8 cellular contexts compared by ENCODE assay signal in the genomic region with DNA sequence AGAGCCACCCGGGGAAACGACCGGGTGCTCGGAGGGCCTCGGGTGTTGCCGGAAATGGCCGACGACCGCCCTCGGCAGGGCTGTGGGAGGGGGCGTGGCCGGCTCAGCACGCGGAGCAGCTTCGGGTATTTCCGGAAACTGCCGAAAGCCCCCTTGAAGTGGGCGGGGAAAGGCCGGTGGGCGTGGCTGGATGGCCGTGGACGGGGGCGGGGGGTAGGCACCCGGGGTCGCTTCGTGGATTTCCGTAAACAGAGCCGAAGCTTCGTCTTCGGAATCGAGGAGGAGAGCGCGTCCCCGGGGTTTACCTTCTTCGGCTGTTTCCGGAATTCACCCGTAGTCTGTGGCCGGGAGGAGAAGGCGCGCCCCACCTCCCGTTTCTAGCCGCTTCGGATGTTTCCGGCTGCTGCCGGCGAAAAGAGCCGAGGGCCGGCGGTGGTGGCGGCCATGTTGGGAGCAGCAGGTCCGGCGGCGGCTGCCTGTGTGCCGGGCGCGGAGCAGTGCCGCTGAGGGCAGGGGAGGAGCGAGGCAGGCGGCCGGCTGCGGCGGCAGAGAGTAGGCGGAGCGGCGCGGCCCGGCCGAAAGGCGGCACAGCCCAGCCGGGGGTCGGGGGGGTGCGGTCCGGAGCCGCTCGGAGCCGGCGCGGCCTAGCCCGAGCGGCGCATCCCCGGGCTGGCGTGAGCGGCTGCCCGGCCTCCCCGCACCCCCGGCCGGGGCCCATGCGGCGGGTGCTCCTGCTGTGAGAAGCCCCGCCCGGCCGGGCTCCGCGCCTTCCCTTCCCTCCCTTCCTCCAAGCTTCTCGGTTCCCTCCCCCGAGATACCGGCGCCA. TPM values are rescaled to one million over a fixed set of nuclear protein-coding genes. Genes with fewer than 3 reads are reported as not detected.
DNase-seq lines count a peak whose midpoint lies in the region; TF ChIP-seq lines count a peak whose summit lies in the region.

Gene MARK2, plus strand, starts transcription at position 429 of the 826 bp plus-strand sequence. Its CDS starts 397 bp downstream, at position 826.

- H2BK5ac ChIP-seq in H9 (ENCODE audit: insufficient read length, low read length): no peak within 1 kb of the TSS

- peaks cover 0 to 4% of the 10 kb centered on the region in 2 experiments; a peak in 1 of 5 replicates for H3K9me3 Mint-ChIP-seq in H9
- no peaks in the 10 kb centered on the region for H3K9me3 Mint-ChIP-seq in nephron
- no peaks in the 10 kb centered on the region for H3K9me3 Mint-ChIP-seq in stimulated activated naive CD8-positive, alpha-beta T cell treated with anti-CD3 and anti-CD28 coated beads, Interleukin-15, Interleukin-2, amounts not matched to agents 100 ng/mL and 50 ng/mL, for 24 hours

- H3K23me2 ChIP-seq in H9 (ENCODE audit: insufficient read length, low read depth, low read length, poor library complexity, severe bottlenecking): peaks cover 15% of the 10 kb centered on the region

- peak within 1 kb of the TSS; percentile 92 for H3K4me3 ChIP-seq in MG63
- H3K4me3 ChIP-seq in fibroblast of pulmonary artery (replicated peaks; ENCODE audit: low read depth, low read length): peak within 1 kb of the TSS; percentile 78

- no peak within 1 kb of the TSS for H3K4ac ChIP-seq in H9 (ENCODE audit: low read depth, low read length)

- H3K4me3 Mint-ChIP-seq in H9: peak within 1 kb of the TSS; percentile 95 to 96
- peak within 1 kb of the TSS; percentile 87 to 94 (median 87) for H3K4me3 Mint-ChIP-seq in nephron
- H3K4me3 Mint-ChIP-seq in stimulated activated naive CD8-positive, alpha-beta T cell treated with anti-CD3 and anti-CD28 coated beads, Interleukin-15, Interleukin-2, amounts not matched to agents 100 ng/mL and 50 ng/mL, for 24 hours: peak within 1 kb of the TSS; percentile 90

- H2BK12ac ChIP-seq in H9 (ENCODE audit: insufficient read length, low read depth, low read length): no peak within 1 kb of the TSS

- no peak within 1 kb of the TSS for H2BK15ac ChIP-seq in H9 (ENCODE audit: low read depth, low read length)

- no peak for TF ChIP-seq CTCF in H9 (conservative IDR thresholded peaks at IDR 0.05)
- no peak for TF ChIP-seq CTCF in fibroblast of pulmonary artery (IDR thresholded peaks at IDR 0.05; ENCODE audit: low read length, missing control alignments)
- TF ChIP-seq CTCF in nephron (IDR thresholded peaks at IDR 0.05; ENCODE audit: unreplicated experiment in 3 of 3): no peak

- H3K27ac Mint-ChIP-seq in H9 (peak within 1 kb of the TSS; percentile 62 to 85 (median 78); a peak in 4 of 7 replicates), nephron (peak within 1 kb of the TSS; percentile 17 to 67 (median 32))
- H3K27ac Mint-ChIP-seq in stimulated activated naive CD8-positive, alpha-beta T cell treated with anti-CD3 and anti-CD28 coated beads, Interleukin-15, Interleukin-2, amounts not matched to agents 100 ng/mL and 50 ng/mL, for 24 hours: peak within 1 kb of the TSS; percentile 97

- no peak within 1 kb of the TSS for H3K27ac ChIP-seq in H9 (ENCODE audit: insufficient read length, low read depth, low read length)

- H3K4me1 Mint-ChIP-seq in H9: peaks cover 59 to 66% of the 10 kb centered on the region in 2 experiments
- peaks cover 36% of the 10 kb centered on the region for H3K4me1 Mint-ChIP-seq in nephron
- H3K4me1 Mint-ChIP-seq in stimulated activated naive CD8-positive, alpha-beta T cell treated with anti-CD3 and anti-CD28 coated beads, Interleukin-15, Interleukin-2, amounts not matched to agents 100 ng/mL and 50 ng/mL, for 24 hours (ENCODE audit: low read depth): peaks cover 52% of the 10 kb centered on the region

- peak within 1 kb of the TSS; percentile 17; the same call in 1 of the 2 replicates for H3K14ac ChIP-seq in H9 (ENCODE audit: insufficient read depth, low read length)

- no peak within 1 kb of the TSS for H3K18ac ChIP-seq in H9 (ENCODE audit: insufficient read length, low read depth, low read length)

- no peaks in the 10 kb centered on the region for H4K20me1 ChIP-seq in H9 (ENCODE audit: control insufficient read depth, insufficient read depth, insufficient read length)

- H3K79me2 ChIP-seq in H9 (ENCODE audit: insufficient read depth, low read length): peaks cover 28% of the 10 kb centered on the region; the same call in 1 of the 2 replicates

- DNase-seq in ELR (ENCODE audit: low read depth) (peak; percentile 98), H9 (peak; percentile 98), MG63 (peak; percentile 93), SHP77 treated with DMSO at 0.1 percent for 48 hours (lab: John Stamatoyannopoulos, UW) (peak; percentile 98), fibroblast of pulmonary artery (ENCODE audit: low read depth) (peak; percentile 98)
- peak; percentile 100 for DNase-seq in activated effector memory CD4-positive, alpha-beta T cell treated with anti-CD3 and anti-CD28 coated beads, Interleukin-2, amount 50 U/mL, for 16 hours

- no peak within 1 kb of the TSS for H4K91ac ChIP-seq in H9 (ENCODE audit: insufficient read length, low read depth, low read length)

- no peak within 1 kb of the TSS for H2BK120ac ChIP-seq in H9 (ENCODE audit: low read depth, low read length, poor library complexity, severe bottlenecking)

- H3K79me1 ChIP-seq in H9 (ENCODE audit: insufficient read depth, low read depth, low read length, poor library complexity, severe bottlenecking): peaks cover 13% of the 10 kb centered on the region

- H3K27me3 ChIP-seq in H9 (ENCODE audit: insufficient read depth, low read length) (no peaks in the 10 kb centered on the region), MG63 (no peaks in the 10 kb centered on the region)

- H3K4me1 ChIP-seq in H9 (ENCODE audit: insufficient read depth, low read length): peaks cover 10% of the 10 kb centered on the region

- no CpG with 5 or more reads among the region's 99 CpGs for WGBS in H9 (ENCODE audit: extremely low coverage, insufficient read length, low lambda C conversion rate)

- H2AFZ ChIP-seq in H9 (ENCODE audit: low read length): no peak within 1 kb of the TSS

- peak within 1 kb of the TSS; percentile 85 for H3K4me2 ChIP-seq in H9 (ENCODE audit: insufficient read depth, insufficient read length, low read length)

- H3T11ph ChIP-seq in H9 (ENCODE audit: low read length): no peak within 1 kb of the TSS

- H3K9me3 ChIP-seq in H9 (ENCODE audit: control insufficient read depth, low read depth, low read length) (no peaks in the 10 kb centered on the region), MG63 (no peaks in the 10 kb centered on the region)

- H3K9ac ChIP-seq in H9 (ENCODE audit: extremely low read depth, insufficient read length, low read length): peak within 1 kb of the TSS; percentile 74

- H3K23ac ChIP-seq in H9 (ENCODE audit: insufficient read length, low read depth, low read length): no peak within 1 kb of the TSS

- H3K27me3 Mint-ChIP-seq in H9 (ENCODE audit: low read depth): no peaks in the 10 kb centered on the region
- H3K27me3 Mint-ChIP-seq in nephron (ENCODE audit: low read depth): no peaks in the 10 kb centered on the region
- H3K27me3 Mint-ChIP-seq in stimulated activated naive CD8-positive, alpha-beta T cell treated with anti-CD3 and anti-CD28 coated beads, Interleukin-15, Interleukin-2, amounts not matched to agents 100 ng/mL and 50 ng/mL, for 24 hours: no peaks in the 10 kb centered on the region

- H2AK5ac ChIP-seq in H9 (ENCODE audit: insufficient read length, low read length): no peak within 1 kb of the TSS

- H3K56ac ChIP-seq in H9 (ENCODE audit: insufficient read length, low read depth, low read length): no peak within 1 kb of the TSS

- no peak within 1 kb of the TSS for H2BK20ac ChIP-seq in H9 (ENCODE audit: low read depth, low read length, poor library complexity, severe bottlenecking)

- H3K36me3 Mint-ChIP-seq in H9 (ENCODE audit: insufficient read depth in 1 of 3, low read depth in 3 of 3): peaks cover 3 to 12% (median 11%) of the 10 kb centered on the region in 3 experiments
- peaks cover 11% of the 10 kb centered on the region for H3K36me3 Mint-ChIP-seq in nephron (ENCODE audit: low read depth)
- peaks cover 15% of the 10 kb centered on the region for H3K36me3 Mint-ChIP-seq in stimulated activated naive CD8-positive, alpha-beta T cell treated with anti-CD3 and anti-CD28 coated beads, Interleukin-15, Interleukin-2, amounts not matched to agents 100 ng/mL and 50 ng/mL, for 24 hours (ENCODE audit: low read depth)

- no peak within 1 kb of the TSS for H4K8ac ChIP-seq in H9 (replicated peaks; ENCODE audit: insufficient read length, low read depth, low read length)

- no peak within 1 kb of the TSS for H4K5ac ChIP-seq in H9 (ENCODE audit: insufficient read length, low read depth, low read length)

- H3K36me3 ChIP-seq in MG63: peaks cover 11% of the 10 kb centered on the region

RNA-seq across cellular contexts. Expression of gene MARK2, which starts in this region (rescaled TPM):
- 45.7 and 49.6 TPM in 2 replicates for total RNA-seq in H9 (2021)
- total RNA-seq in MG63 (2014; rRNA removed; shearing (Covaris generic); ENCODE audit: low replicate concordance): 10.1 and 17.4 TPM in 2 replicates

Comparison
In these comparisons a context has a peak if more than half of its experiments do, and no peak if none do; other contexts are left out.
1. H3K27ac Mint-ChIP-seq: peak in every context shown above with its lines; median percentile 97 in stimulated activated naive CD8-positive, alpha-beta T cell treated with anti-CD3 and anti-CD28 coated beads, Interleukin-15, Interleukin-2, amounts not matched to agents 100 ng/mL and 50 ng/mL, for 24 hours; 78 in H9; 32 in nephron.